ENCODE assay signal across 8 cellular contexts in genomic region chr15:84654689-84655453, GRCh38. TPM values are rescaled to one million over a fixed set of nuclear protein-coding genes. Genes with fewer than 3 reads are reported as not detected.
DNase-seq lines count a peak whose midpoint lies in the region; ATAC-seq and TF ChIP-seq lines count a peak whose summit lies in the region.

No MANE protein-coding gene starts in this region.

- 6% methylated on average over 19 of the region's 19 CpGs for WGBS in liver

- H3K4me1 ChIP-seq in ES-I3 (ENCODE audit: insufficient read depth, low read length) = no peaks in the 10 kb centered on the region; the same call in 1 of the 2 replicates
- peaks cover 3 to 24% (median 16%) of the 10 kb centered on the region in 4 donors for H3K4me1 ChIP-seq in liver (ENCODE audit: control insufficient read depth in 4 of 4, insufficient read depth in 4 of 4, low read length in 3 of 4)

- H3K4me3 ChIP-seq in liver (ENCODE audit: low read depth in 1 of 3, low read length in 3 of 3) = peak overlapping the region; percentile 74 to 94 (median 85)

- H3K27ac ChIP-seq in liver (ENCODE audit: low read depth in 1 of 2, low read length in 2 of 2) = peak overlapping the region; percentile 74 to 80

- no peaks in the 10 kb centered on the region for H3K9me3 ChIP-seq in ES-I3 (ENCODE audit: control insufficient read depth, insufficient read depth, low read length)
- H3K9me3 ChIP-seq in liver (ENCODE audit: control insufficient read depth in 4 of 4, low read length in 3 of 4) = no peaks in the 10 kb centered on the region

- H3K36me3 ChIP-seq in ES-I3 (ENCODE audit: insufficient read depth, low read length) (no peaks in the 10 kb centered on the region), liver (ENCODE audit: control insufficient read depth in 4 of 4, insufficient read depth in 3 of 4, low read depth in 1 of 4, low read length in 3 of 4) (peaks cover 2 to 7% (median 6%) of the 10 kb centered on the region in 4 donors)

- H3K9ac ChIP-seq in ES-I3 (ENCODE audit: low read depth, low read length) (peak overlapping the region; percentile 91), liver (ENCODE audit: low read depth in 1 of 2, low read length in 2 of 2) (peak overlapping the region; percentile 90 to 98)

- DNase-seq in NCI-H69 (lab: John Stamatoyannopoulos, UW) = peak; percentile 88
- peak; percentile 77 to 83 for DNase-seq in activated CD4-positive, alpha-beta T cell treated with anti-CD3 and anti-CD28 coated beads, Interleukin-2, amount 50 U/mL, for 48 hours
- peak; percentile 78 to 89 for DNase-seq in dermis microvascular lymphatic vessel endothelial cell (ENCODE audit: low read depth in 2 of 2)
- DNase-seq in stimulated activated CD4-positive, alpha-beta T cell treated with anti-CD3 and anti-CD28 coated beads, Interleukin-4, amount 100 ng/mL, for 1 hour = peak; percentile 78

- no peaks in the 10 kb centered on the region for H3K27me3 ChIP-seq in liver (ENCODE audit: control insufficient read depth in 4 of 4, insufficient read depth in 4 of 4, low read length in 3 of 4)

- TF ChIP-seq CTCF in liver (IDR thresholded peaks at IDR 0.05; ENCODE audit: low read depth, low read length, missing input control) = peak; percentile 67

- ATAC-seq in HG03354 (IDR thresholded peaks at IDR 0.05; ENCODE audit: poor library complexity, severe bottlenecking, unreplicated experiment) (peak; percentile 49), GM19455 (IDR thresholded peaks at IDR 0.05; ENCODE audit: unreplicated experiment) (no peak)

- peak; percentile 80 to 84 for TF ChIP-seq RAD21 in liver (IDR thresholded peaks at IDR 0.05)

TF ChIP-seq in liver, 16 proteins besides CTCF, POLR2A, EP300 and RAD21:
- TF ChIP-seq HNF4G (IDR thresholded peaks at IDR 0.05) (no peak), MAX (IDR thresholded peaks at IDR 0.05) (peak; percentile 42), NR2F2 (IDR thresholded peaks at IDR 0.05) (peak; percentile 5)
TF ChIP-seq in liver: peak in this region for 2.

RNA-seq across cellular contexts. Expression of gene WDR73, which starts 0.8 kb away (rescaled TPM):
- total RNA-seq in dermis microvascular lymphatic vessel endothelial cell (16.2 and 17.5 TPM in 2 replicates), liver (10 to 100 TPM in 1 of 2 donors, 1 to 10 TPM in 1; 9.9 to 16.0 TPM)
- 10 to 100 TPM in 1 of 2 donors, 1 to 10 TPM in 1; 7.5 to 10.2 TPM for polyA plus RNA-seq in liver

RNA-seq across cellular contexts. Expression of gene NMB, which starts 3.1 kb away (rescaled TPM):
- 6.0 and 7.6 TPM in 2 replicates for total RNA-seq in dermis microvascular lymphatic vessel endothelial cell
- 1 to 10 TPM in 1 of 2 donors, under 1 TPM in 1; 0.59 to 1.1 TPM for total RNA-seq in liver
- 1 to 10 TPM; 1.2 to 1.8 TPM for polyA plus RNA-seq in liver

RNA-seq across cellular contexts. Expression of gene ZSCAN2, which starts 54.1 kb away (rescaled TPM):
- total RNA-seq in dermis microvascular lymphatic vessel endothelial cell (13.0 and 15.7 TPM in 2 replicates), liver (10 to 100 TPM in 1 of 2 donors, 1 to 10 TPM in 1; 6.9 to 11.0 TPM)
- 1 to 10 TPM; 5.4 to 9.0 TPM for polyA plus RNA-seq in liver
